Comparison of ENCODE assay signal across 8 cellular contexts in genomic region chr6:119129148-119129967, GRCh38. TPM values are rescaled to one million over a fixed set of nuclear protein-coding genes. Genes with fewer than 3 reads are reported as not detected.
DNase-seq lines count a peak whose midpoint lies in the region; ATAC-seq and TF ChIP-seq lines count a peak whose summit lies in the region.

No MANE protein-coding gene starts in this region.

- intact Hi-C loops in ascending aorta (cut with DNase I), result loop anchor here (2.0 kb wide), 1 partner anchor 219 kb away; the partner anchor contains the start of gene MAN1A1

- no peak overlapping the region for H3K4me3 ChIP-seq in ascending aorta
- H3K4me3 ChIP-seq in hepatocyte, result no peak overlapping the region
- H3K4me3 ChIP-seq in skeletal muscle satellite cell (ENCODE audit: low read length), result peak overlapping the region; percentile 20

- TF ChIP-seq CTCF in ascending aorta (IDR thresholded peaks at IDR 0.05) (peak; percentile 53 to 85 (median 85)), hepatocyte (IDR thresholded peaks at IDR 0.05; ENCODE audit: poor library complexity) (peak; percentile 85)

- no peaks in the 10 kb centered on the region for H3K9me2 ChIP-seq in hepatocyte (replicated peaks; ENCODE audit: insufficient read depth)

- H3K27ac ChIP-seq in ascending aorta, result peak overlapping the region; percentile 14 to 47
- peak overlapping the region; percentile 78 for H3K27ac ChIP-seq in hepatocyte

- peak overlapping the region; percentile 48 for H3K9ac ChIP-seq in skeletal muscle satellite cell (ENCODE audit: low read depth, low read length)

- DNase-seq in DMS53 treated with DMSO at 0.1 percent for 48 hours (lab: John Stamatoyannopoulos, UW; ENCODE audit: unreplicated experiment) (peak; percentile 24), NCI-H510A treated with DMSO at 0.1 percent for 48 hours (lab: John Stamatoyannopoulos, UW) (peak; percentile 62), ascending aorta (ENCODE audit: low spot score in 2 of 2) (no peak), hepatocyte (ENCODE audit: low spot score) (peak; percentile 83), ureter (ENCODE audit: low spot score) (no peak)

- ATAC-seq in GM19395 (IDR thresholded peaks at IDR 0.05; ENCODE audit: unreplicated experiment) (peak; percentile 94), HG03354 (IDR thresholded peaks at IDR 0.05; ENCODE audit: poor library complexity, severe bottlenecking, unreplicated experiment) (peak; percentile 91)

- H3K4me2 ChIP-seq in hepatocyte (peak overlapping the region; percentile 56), skeletal muscle satellite cell (ENCODE audit: low read length) (peak overlapping the region; percentile 71)

- no peak overlapping the region for H2AFZ ChIP-seq in hepatocyte

- WGBS in hepatocyte (ENCODE audit: low lambda C conversion rate, missing lambda C conversion rate), result 16% methylated on average over 4 of the region's 4 CpGs

- no peaks in the 10 kb centered on the region for H3K36me3 ChIP-seq in ascending aorta
- H3K36me3 ChIP-seq in hepatocyte (replicated peaks; ENCODE audit: insufficient read depth, low read depth), result no peaks in the 10 kb centered on the region
- no peaks in the 10 kb centered on the region for H3K36me3 ChIP-seq in skeletal muscle satellite cell (ENCODE audit: insufficient read depth, low read length)

- H4K20me1 ChIP-seq in hepatocyte (ENCODE audit: insufficient read depth, poor library complexity, severe bottlenecking), result no peaks in the 10 kb centered on the region

- no peaks in the 10 kb centered on the region for H3K79me2 ChIP-seq in hepatocyte

- H3K9me3 ChIP-seq in ascending aorta (no peaks in the 10 kb centered on the region), hepatocyte (ENCODE audit: low read depth) (no peaks in the 10 kb centered on the region), skeletal muscle satellite cell (replicated peaks; ENCODE audit: low read length) (no peaks in the 10 kb centered on the region)

- H3K27me3 ChIP-seq in ascending aorta, result no peaks in the 10 kb centered on the region
- H3K27me3 ChIP-seq in hepatocyte, result no peaks in the 10 kb centered on the region
- H3K27me3 ChIP-seq in skeletal muscle satellite cell (ENCODE audit: control insufficient read depth, insufficient read depth, low read length), result no peaks in the 10 kb centered on the region

- peaks cover 4 to 11% of the 10 kb centered on the region in 2 donors for H3K4me1 ChIP-seq in ascending aorta
- peaks cover 14% of the 10 kb centered on the region for H3K4me1 ChIP-seq in hepatocyte (ENCODE audit: insufficient read depth)
- peaks cover 27% of the 10 kb centered on the region for H3K4me1 ChIP-seq in skeletal muscle satellite cell (ENCODE audit: control insufficient read depth, insufficient read depth, low read length)

RNA-seq across cellular contexts. Expression of gene FAM184A, which starts 50.9 kb away (rescaled TPM):
- 3.1 TPM for total RNA-seq in ascending aorta
- 7.4 and 14.1 TPM in 2 replicates for total RNA-seq in hepatocyte
- polyA plus RNA-seq in hepatocyte, result 4.8 and 5.6 TPM in 2 replicates
- total RNA-seq in skeletal muscle satellite cell (2012; rRNA removed), result 0.22 and 0.25 TPM in 2 replicates
- total RNA-seq in ureter, result 2.3 TPM

Comparison
In these comparisons a context has a peak if more than half of its experiments do, and no peak if none do; other contexts are left out.
1. DNase-seq: peak in DMS53 treated with DMSO at 0.1 percent for 48 hours (single experiment), NCI-H510A treated with DMSO at 0.1 percent for 48 hours (single experiment) and hepatocyte (single experiment); none in ascending aorta (0 of 2) and ureter (single experiment).